12 cellular contexts compared by ENCODE assay signal in genomic region chr7:113113912-113114311, GRCh38. TPM values are rescaled to one million over a fixed set of nuclear protein-coding genes. Genes with fewer than 3 reads are reported as not detected.
A peak's percentile ranks its signal among the peaks of the same experiment; 100 is the strongest.
DNase-seq lines count a peak whose midpoint lies in the region; ATAC-seq and TF ChIP-seq lines count a peak whose summit lies in the region.
"Had no signal": no experiment of that assay in that cellular context is flagged by ENCODE, and none has a peak within 500 bp of the region (broad histone marks: within the 10 kb centered on the region; RNA-seq: fewer than 3 reads in every experiment).

No MANE protein-coding gene starts in this region.

- H3K27me3 ChIP-seq in SK-N-SH (ENCODE audit: insufficient read depth) (no peaks in the 10 kb centered on the region), parathyroid adenoma (ENCODE audit: control insufficient read depth, insufficient read depth, low read length) (no peaks in the 10 kb centered on the region), left lung (no peaks in the 10 kb centered on the region)

- no peak overlapping the region for H3K4me3 Mint-ChIP-seq in activated CD4-positive, alpha-beta T cell treated with anti-CD3 and anti-CD28 coated beads for 36 hours
- no peak overlapping the region for H3K4me3 Mint-ChIP-seq in activated CD4-positive, alpha-beta T cell treated with anti-CD3 and anti-CD28 coated beads, Interleukin-2, amount 10 ng/mL, durations not matched to agents 24 days and 14 days

- peak; percentile 20 for DNase-seq in activated CD4-positive, alpha-beta T cell treated with anti-CD3 and anti-CD28 coated beads for 36 hours
- no peak for DNase-seq in activated CD4-positive, alpha-beta T cell treated with anti-CD3 and anti-CD28 coated beads, Interleukin-2, amount 10 ng/mL, durations not matched to agents 24 days and 14 days
- DNase-seq in SK-N-SH (peak; percentile 23), NCI-H2107 treated with DMSO at 0.1 percent for 48 hours (lab: John Stamatoyannopoulos, UW; ENCODE audit: unreplicated experiment) (no peak), left lung (no peak)
- no peak for DNase-seq in activated T-cell treated with anti-CD3 and anti-CD28 coated beads, Interleukin-2, amount 50 U/mL, for 48 hours
- DNase-seq: activated CD4-positive, alpha-beta T cell treated with anti-CD3 and anti-CD28 coated beads, Interleukin-2, amount 50 U/mL, for 1 hour; lower lobe of right lung; NCI-H187 had no signal

- H3K4me1 Mint-ChIP-seq in activated CD4-positive, alpha-beta T cell treated with anti-CD3 and anti-CD28 coated beads for 36 hours, result peaks cover 11% of the 10 kb centered on the region
- H3K4me1 Mint-ChIP-seq in activated CD4-positive, alpha-beta T cell treated with anti-CD3 and anti-CD28 coated beads, Interleukin-2, amount 10 ng/mL, durations not matched to agents 24 days and 14 days, result peaks cover 13% of the 10 kb centered on the region

- H4K20me1 ChIP-seq in SK-N-SH (ENCODE audit: insufficient read depth), result no peaks in the 10 kb centered on the region

- H3K36me3 Mint-ChIP-seq in activated CD4-positive, alpha-beta T cell treated with anti-CD3 and anti-CD28 coated beads for 36 hours (ENCODE audit: low read depth), result peaks cover 21% of the 10 kb centered on the region
- peaks cover 20% of the 10 kb centered on the region for H3K36me3 Mint-ChIP-seq in activated CD4-positive, alpha-beta T cell treated with anti-CD3 and anti-CD28 coated beads, Interleukin-2, amount 10 ng/mL, durations not matched to agents 24 days and 14 days (ENCODE audit: low read depth)

- H3K79me2 ChIP-seq in SK-N-SH (ENCODE audit: insufficient read depth) (peaks cover 7% of the 10 kb centered on the region), parathyroid adenoma (no peaks in the 10 kb centered on the region)

- TF ChIP-seq CTCF in SK-N-SH (IDR thresholded peaks at IDR 0.05), result peak; percentile 36
- peak; percentile 45 for TF ChIP-seq CTCF in parathyroid adenoma (IDR thresholded peaks at IDR 0.05)
- no peak for TF ChIP-seq CTCF in left lung (IDR thresholded peaks at IDR 0.05)

- H3K4me2 ChIP-seq in SK-N-SH (no peak overlapping the region), parathyroid adenoma (ENCODE audit: low read length) (no peak overlapping the region)

- peak; percentile 67 for TF ChIP-seq RAD21 in SK-N-SH (IDR thresholded peaks at IDR 0.05; ENCODE audit: low read length)

- intact Hi-C loops in activated CD4-positive, alpha-beta T cell treated with anti-CD3 and anti-CD28 coated beads for 36 hours (cut with DNase I, micrococcal nuclease), result no loop called here
- intact Hi-C loops in activated CD4-positive, alpha-beta T cell treated with anti-CD3 and anti-CD28 coated beads, Interleukin-2, amount 10 ng/mL, durations not matched to agents 24 days and 14 days (cut with micrococcal nuclease), result no loop called here
- intact Hi-C loops in left lung (cut with DNase I), result no loop called here

- H3K9me3 Mint-ChIP-seq in activated CD4-positive, alpha-beta T cell treated with anti-CD3 and anti-CD28 coated beads for 36 hours (ENCODE audit: low read depth), result no peaks in the 10 kb centered on the region
- peaks cover 3% of the 10 kb centered on the region for H3K9me3 Mint-ChIP-seq in activated CD4-positive, alpha-beta T cell treated with anti-CD3 and anti-CD28 coated beads, Interleukin-2, amount 10 ng/mL, durations not matched to agents 24 days and 14 days

- H2AFZ ChIP-seq in SK-N-SH (ENCODE audit: low read depth) (no peak overlapping the region), parathyroid adenoma (no peak overlapping the region)

- peaks cover 5% of the 10 kb centered on the region for H3F3A ChIP-seq in SK-N-SH (replicated peaks; ENCODE audit: insufficient read depth)

- CTCF ChIA-PET in activated CD4-positive, alpha-beta T cell treated with anti-CD3 and anti-CD28 coated beads for 36 hours (lab: Charles Lee), result interaction anchor here (0.6 kb wide), 1 partner anchor 321 kb away, joined by 3 read pairs; no protein-coding TSS in a partner anchor
- CTCF ChIA-PET in SK-N-SH (lab: Yijun Ruan, JAX), result interaction anchor here (0.6 to 1.7 kb wide), 8 partner anchors 12 to 1373 kb away, joined by 3 to 15 read pairs (median 4); no protein-coding TSS in a partner anchor

- no peak for ATAC-seq in activated CD4-positive, alpha-beta T cell treated with anti-CD3 and anti-CD28 coated beads for 36 hours
- ATAC-seq in HG02642 (IDR thresholded peaks at IDR 0.05; ENCODE audit: poor library complexity, unreplicated experiment), result peak; percentile 35
- ATAC-seq in left lung, result no peak
- ATAC-seq: lower lobe of right lung had no signal

- H3K4me3 ChIP-seq in SK-N-SH (ENCODE audit: low read depth in 2 of 2, low read length in 1 of 2) (no peak overlapping the region), parathyroid adenoma (ENCODE audit: low read depth, low read length) (no peak overlapping the region), left lung (no peak overlapping the region)
- H3K4me3 ChIP-seq: coronary artery, lower lobe of right lung had no signal

- no peak overlapping the region for H3K27ac Mint-ChIP-seq in activated CD4-positive, alpha-beta T cell treated with anti-CD3 and anti-CD28 coated beads for 36 hours
- H3K27ac Mint-ChIP-seq in activated CD4-positive, alpha-beta T cell treated with anti-CD3 and anti-CD28 coated beads, Interleukin-2, amount 10 ng/mL, durations not matched to agents 24 days and 14 days, result no peak overlapping the region

- H3K4me1 ChIP-seq in SK-N-SH (ENCODE audit: control insufficient read depth in 1 of 2, insufficient read depth in 2 of 2, low read depth in 1 of 2, low read length in 1 of 2), result peaks cover 7 to 8% of the 10 kb centered on the region in 2 experiments; a peak in 3 of 4 replicates
- no peaks in the 10 kb centered on the region for H3K4me1 ChIP-seq in parathyroid adenoma
- H3K4me1 ChIP-seq in left lung, result peaks cover 0 to 8% of the 10 kb centered on the region in 2 donors

- peaks cover 38 to 39% of the 10 kb centered on the region in 2 experiments for H3K36me3 ChIP-seq in SK-N-SH (replicated peaks in 1 of 2; ENCODE audit: control insufficient read depth in 1 of 2, insufficient read depth in 2 of 2, low read length in 1 of 2)
- no peaks in the 10 kb centered on the region for H3K36me3 ChIP-seq in parathyroid adenoma (ENCODE audit: control insufficient read depth, insufficient read depth, low read length)
- H3K36me3 ChIP-seq in left lung, result peaks cover 0 to 9% of the 10 kb centered on the region in 2 donors

- H3K9me3 ChIP-seq in SK-N-SH (no peaks in the 10 kb centered on the region), parathyroid adenoma (ENCODE audit: control insufficient read depth, low read length) (no peaks in the 10 kb centered on the region), left lung (no peaks in the 10 kb centered on the region)
- H3K9me3 ChIP-seq: lower lobe of right lung had no signal

- H3K27me3 Mint-ChIP-seq in activated CD4-positive, alpha-beta T cell treated with anti-CD3 and anti-CD28 coated beads for 36 hours, result no peaks in the 10 kb centered on the region
- no peaks in the 10 kb centered on the region for H3K27me3 Mint-ChIP-seq in activated CD4-positive, alpha-beta T cell treated with anti-CD3 and anti-CD28 coated beads, Interleukin-2, amount 10 ng/mL, durations not matched to agents 24 days and 14 days

- TF ChIP-seq EP300 in SK-N-SH (IDR thresholded peaks at IDR 0.05; ENCODE audit: borderline replicate concordance in 1 of 2, low read depth in 1 of 2, low read length in 1 of 2), result no peak

- POLR2A ChIA-PET in activated CD4-positive, alpha-beta T cell treated with anti-CD3 and anti-CD28 coated beads for 36 hours (lab: Charles Lee), result no interaction called here
- POLR2A ChIA-PET in SK-N-SH (lab: Yijun Ruan, JAX), result no interaction called here

- H3K27ac ChIP-seq in SK-N-SH (ENCODE audit: low read depth in 2 of 2, low read length in 1 of 2) (no peak overlapping the region), parathyroid adenoma (no peak overlapping the region), left lung (no peak overlapping the region)
- H3K27ac ChIP-seq: coronary artery, lower lobe of right lung had no signal

- WGBS in SK-N-SH (ENCODE audit: low lambda C conversion rate), result 80% methylated on average over 2 of the region's 2 CpGs

- no peaks in the 10 kb centered on the region for H3K9me2 ChIP-seq in SK-N-SH

- H3K9ac ChIP-seq in SK-N-SH, result no peak overlapping the region
- no peak overlapping the region for H3K9ac ChIP-seq in parathyroid adenoma

TF ChIP-seq in SK-N-SH, 30 proteins besides CTCF, POLR2A, EP300 and RAD21:
- TF ChIP-seq FOSL2 (IDR thresholded peaks at IDR 0.05; ENCODE audit: borderline replicate concordance, low read depth) (no peak), SMC3 (IDR thresholded peaks at IDR 0.05; ENCODE audit: low read depth, low read length) (peak; percentile 46; the same call in 1 of the 2 replicates)

RNA-seq across cellular contexts. Expression of gene SMIM30, which starts 4.4 kb away (rescaled TPM):
- 10 to 100 TPM; 36.0 to 38.5 TPM for total RNA-seq in activated CD4-positive, alpha-beta T cell treated with anti-CD3 and anti-CD28 coated beads for 36 hours
- 35.0 and 37.7 TPM in 2 replicates for total RNA-seq in activated CD4-positive, alpha-beta T cell treated with anti-CD3 and anti-CD28 coated beads, Interleukin-2, amount 10 ng/mL, durations not matched to agents 24 days and 14 days
- 46.5 and 68.8 TPM in 2 replicates for polyA plus RNA-seq in SK-N-SH (2012; rRNA removed)
- 83.9 and 98.6 TPM in 2 replicates for polyA plus RNA-seq in SK-N-SH (2012; cell fraction: cytosol; rRNA removed)
- 11.7 and 19.9 TPM in 2 replicates for polyA plus RNA-seq in SK-N-SH (2012; cell fraction: nucleus; rRNA removed)
- total RNA-seq in left lung, result 10 to 100 TPM; 50.8 to 56.2 TPM

RNA-seq across cellular contexts. Expression of gene GPR85, which starts 27.3 kb away (rescaled TPM):
- not detected for total RNA-seq in activated CD4-positive, alpha-beta T cell treated with anti-CD3 and anti-CD28 coated beads for 36 hours
- total RNA-seq in activated CD4-positive, alpha-beta T cell treated with anti-CD3 and anti-CD28 coated beads, Interleukin-2, amount 10 ng/mL, durations not matched to agents 24 days and 14 days, result not detected in 2 replicates
- 2.9 and 4.3 TPM in 2 replicates for polyA plus RNA-seq in SK-N-SH (2012; rRNA removed)
- polyA plus RNA-seq in SK-N-SH (2012; cell fraction: cytosol; rRNA removed), result 4.0 and 4.8 TPM in 2 replicates
- polyA plus RNA-seq in SK-N-SH (2012; cell fraction: nucleus; rRNA removed), result 1.5 and 3.5 TPM in 2 replicates
- 1 to 10 TPM in 1 of 2 donors, under 1 TPM in 1; 0.82 to 1.4 TPM for total RNA-seq in left lung

Comparison
In these comparisons a context has a peak if more than half of its experiments do, and no peak if none do; other contexts are left out.
1. DNase-seq: peak in activated CD4-positive, alpha-beta T cell treated with anti-CD3 and anti-CD28 coated beads for 36 hours (single experiment) and SK-N-SH (single experiment); none in activated CD4-positive, alpha-beta T cell treated with anti-CD3 and anti-CD28 coated beads, Interleukin-2, amount 10 ng/mL, durations not matched to agents 24 days and 14 days (single experiment), NCI-H2107 treated with DMSO at 0.1 percent for 48 hours (single experiment), activated T-cell treated with anti-CD3 and anti-CD28 coated beads, Interleukin-2, amount 50 U/mL, for 48 hours (0 of 2) and left lung (0 of 2).
2. CTCF ChIP-seq: peak in SK-N-SH (single experiment) and parathyroid adenoma (single experiment); none in left lung (0 of 2).